ENCODE assay signal across 2 cellular contexts in the genomic region with DNA sequence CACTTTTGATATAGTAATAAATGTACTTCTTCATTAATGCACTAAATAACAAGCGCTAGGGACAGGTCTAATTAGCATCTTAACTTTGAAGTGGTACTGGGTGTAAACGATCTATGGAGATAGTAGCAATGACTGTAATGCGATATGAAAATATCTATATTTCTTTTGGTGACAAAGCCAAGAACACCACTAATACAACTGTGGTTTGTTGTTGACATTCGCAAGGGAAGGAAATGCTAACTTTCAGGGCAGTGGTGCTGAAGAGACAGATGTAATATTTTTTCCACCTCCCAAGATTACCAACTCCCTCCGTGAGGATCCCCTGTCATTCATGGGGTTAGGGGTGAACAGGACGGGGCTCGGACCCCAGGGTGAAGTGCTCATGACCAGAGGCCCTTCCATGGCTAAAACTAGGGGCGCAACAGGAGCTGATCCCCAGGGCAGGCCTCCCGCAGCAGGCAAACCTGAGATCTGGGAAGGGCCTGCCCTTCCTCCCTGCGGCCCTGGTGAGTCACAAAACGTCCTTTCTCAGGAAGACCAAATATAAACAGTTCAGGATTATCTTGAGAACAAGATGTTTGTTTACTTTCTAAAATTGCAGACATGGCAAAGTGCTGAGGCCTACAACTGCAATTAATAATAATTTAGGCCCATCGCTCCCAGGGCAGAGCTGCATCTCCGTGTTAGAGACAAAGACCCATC.
TF ChIP-seq lines count a peak whose summit lies in the region.

No MANE protein-coding gene starts in this region.

TF ChIP-seq in liver, 16 proteins besides CTCF, POLR2A, EP300 and RAD21 (continued from another document):
- TF ChIP-seq, protein P1, sequence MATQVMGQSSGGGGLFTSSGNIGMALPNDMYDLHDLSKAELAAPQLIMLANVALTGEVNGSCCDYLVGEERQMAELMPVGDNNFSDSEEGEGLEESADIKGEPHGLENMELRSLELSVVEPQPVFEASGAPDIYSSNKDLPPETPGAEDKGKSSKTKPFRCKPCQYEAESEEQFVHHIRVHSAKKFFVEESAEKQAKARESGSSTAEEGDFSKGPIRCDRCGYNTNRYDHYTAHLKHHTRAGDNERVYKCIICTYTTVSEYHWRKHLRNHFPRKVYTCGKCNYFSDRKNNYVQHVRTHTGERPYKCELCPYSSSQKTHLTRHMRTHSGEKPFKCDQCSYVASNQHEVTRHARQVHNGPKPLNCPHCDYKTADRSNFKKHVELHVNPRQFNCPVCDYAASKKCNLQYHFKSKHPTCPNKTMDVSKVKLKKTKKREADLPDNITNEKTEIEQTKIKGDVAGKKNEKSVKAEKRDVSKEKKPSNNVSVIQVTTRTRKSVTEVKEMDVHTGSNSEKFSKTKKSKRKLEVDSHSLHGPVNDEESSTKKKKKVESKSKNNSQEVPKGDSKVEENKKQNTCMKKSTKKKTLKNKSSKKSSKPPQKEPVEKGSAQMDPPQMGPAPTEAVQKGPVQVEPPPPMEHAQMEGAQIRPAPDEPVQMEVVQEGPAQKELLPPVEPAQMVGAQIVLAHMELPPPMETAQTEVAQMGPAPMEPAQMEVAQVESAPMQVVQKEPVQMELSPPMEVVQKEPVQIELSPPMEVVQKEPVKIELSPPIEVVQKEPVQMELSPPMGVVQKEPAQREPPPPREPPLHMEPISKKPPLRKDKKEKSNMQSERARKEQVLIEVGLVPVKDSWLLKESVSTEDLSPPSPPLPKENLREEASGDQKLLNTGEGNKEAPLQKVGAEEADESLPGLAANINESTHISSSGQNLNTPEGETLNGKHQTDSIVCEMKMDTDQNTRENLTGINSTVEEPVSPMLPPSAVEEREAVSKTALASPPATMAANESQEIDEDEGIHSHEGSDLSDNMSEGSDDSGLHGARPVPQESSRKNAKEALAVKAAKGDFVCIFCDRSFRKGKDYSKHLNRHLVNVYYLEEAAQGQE (IDR thresholded peaks at IDR 0.05) = peak; percentile 48
- no peak for TF ChIP-seq FOXA1 (IDR thresholded peaks at IDR 0.05)

TF ChIP-seq in HepG2, 621 proteins besides CTCF, POLR2A, EP300 and RAD21 (continued from another document):
- TF ChIP-seq, protein P2, sequence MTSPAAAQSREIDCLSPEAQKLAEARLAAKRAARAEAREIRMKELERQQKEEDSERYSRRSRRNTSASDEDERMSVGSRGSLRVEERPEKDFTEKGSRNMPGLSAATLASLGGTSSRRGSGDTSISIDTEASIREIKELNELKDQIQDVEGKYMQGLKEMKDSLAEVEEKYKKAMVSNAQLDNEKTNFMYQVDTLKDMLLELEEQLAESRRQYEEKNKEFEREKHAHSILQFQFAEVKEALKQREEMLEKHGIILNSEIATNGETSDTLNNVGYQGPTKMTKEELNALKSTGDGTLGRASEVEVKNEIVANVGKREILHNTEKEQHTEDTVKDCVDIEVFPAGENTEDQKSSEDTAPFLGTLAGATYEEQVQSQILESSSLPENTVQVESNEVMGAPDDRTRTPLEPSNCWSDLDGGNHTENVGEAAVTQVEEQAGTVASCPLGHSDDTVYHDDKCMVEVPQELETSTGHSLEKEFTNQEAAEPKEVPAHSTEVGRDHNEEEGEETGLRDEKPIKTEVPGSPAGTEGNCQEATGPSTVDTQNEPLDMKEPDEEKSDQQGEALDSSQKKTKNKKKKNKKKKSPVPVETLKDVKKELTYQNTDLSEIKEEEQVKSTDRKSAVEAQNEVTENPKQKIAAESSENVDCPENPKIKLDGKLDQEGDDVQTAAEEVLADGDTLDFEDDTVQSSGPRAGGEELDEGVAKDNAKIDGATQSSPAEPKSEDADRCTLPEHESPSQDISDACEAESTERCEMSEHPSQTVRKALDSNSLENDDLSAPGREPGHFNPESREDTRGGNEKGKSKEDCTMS (CRISPR knock-in tag; conservative IDR thresholded peaks at IDR 0.05) = no peak
- TF ChIP-seq ZNF614 (CRISPR knock-in tag; IDR thresholded peaks at IDR 0.05; ENCODE audit: borderline replicate concordance) (no peak), RBAK (CRISPR knock-in tag; IDR thresholded peaks at IDR 0.05) (no peak), DPF2 (CRISPR knock-in tag; IDR thresholded peaks at IDR 0.05; ENCODE audit: borderline replicate concordance, low read depth) (no peak), MAFK (conservative IDR thresholded peaks at IDR 0.05 in 1 of 2, IDR thresholded peaks at IDR 0.05 in 1 of 2; ENCODE audit: low read length in 2 of 2) (no peak), ZNF749 (CRISPR knock-in tag; IDR thresholded peaks at IDR 0.05; ENCODE audit: borderline replicate concordance) (no peak), ZNF138 (CRISPR knock-in tag; IDR thresholded peaks at IDR 0.05; ENCODE audit: low read depth) (no peak), PHF8 (CRISPR knock-in tag; IDR thresholded peaks at IDR 0.05) (no peak), HMG20A (CRISPR knock-in tag; IDR thresholded peaks at IDR 0.05; ENCODE audit: borderline replicate concordance) (no peak), RORA (CRISPR knock-in tag; IDR thresholded peaks at IDR 0.05) (no peak), ZNF782 (CRISPR knock-in tag; IDR thresholded peaks at IDR 0.05; ENCODE audit: borderline replicate concordance) (no peak), CEBPB (IDR thresholded peaks at IDR 0.05; ENCODE audit: borderline replicate concordance, low read depth, low read length) (no peak), DR1 (CRISPR knock-in tag; IDR thresholded peaks at IDR 0.05) (no peak)
- TF ChIP-seq, protein P3, sequence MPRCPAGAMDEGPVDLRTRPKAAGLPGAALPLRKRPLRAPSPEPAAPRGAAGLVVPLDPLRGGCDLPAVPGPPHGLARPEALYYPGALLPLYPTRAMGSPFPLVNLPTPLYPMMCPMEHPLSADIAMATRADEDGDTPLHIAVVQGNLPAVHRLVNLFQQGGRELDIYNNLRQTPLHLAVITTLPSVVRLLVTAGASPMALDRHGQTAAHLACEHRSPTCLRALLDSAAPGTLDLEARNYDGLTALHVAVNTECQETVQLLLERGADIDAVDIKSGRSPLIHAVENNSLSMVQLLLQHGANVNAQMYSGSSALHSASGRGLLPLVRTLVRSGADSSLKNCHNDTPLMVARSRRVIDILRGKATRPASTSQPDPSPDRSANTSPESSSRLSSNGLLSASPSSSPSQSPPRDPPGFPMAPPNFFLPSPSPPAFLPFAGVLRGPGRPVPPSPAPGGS (CRISPR knock-in tag; IDR thresholded peaks at IDR 0.05) = no peak
- TF ChIP-seq, protein P4, sequence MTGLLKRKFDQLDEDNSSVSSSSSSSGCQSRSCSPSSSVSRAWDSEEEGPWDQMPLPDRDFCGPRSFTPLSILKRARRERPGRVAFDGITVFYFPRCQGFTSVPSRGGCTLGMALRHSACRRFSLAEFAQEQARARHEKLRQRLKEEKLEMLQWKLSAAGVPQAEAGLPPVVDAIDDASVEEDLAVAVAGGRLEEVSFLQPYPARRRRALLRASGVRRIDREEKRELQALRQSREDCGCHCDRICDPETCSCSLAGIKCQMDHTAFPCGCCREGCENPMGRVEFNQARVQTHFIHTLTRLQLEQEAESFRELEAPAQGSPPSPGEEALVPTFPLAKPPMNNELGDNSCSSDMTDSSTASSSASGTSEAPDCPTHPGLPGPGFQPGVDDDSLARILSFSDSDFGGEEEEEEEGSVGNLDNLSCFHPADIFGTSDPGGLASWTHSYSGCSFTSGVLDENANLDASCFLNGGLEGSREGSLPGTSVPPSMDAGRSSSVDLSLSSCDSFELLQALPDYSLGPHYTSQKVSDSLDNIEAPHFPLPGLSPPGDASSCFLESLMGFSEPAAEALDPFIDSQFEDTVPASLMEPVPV (CRISPR knock-in tag; IDR thresholded peaks at IDR 0.05) = no peak
- TF ChIP-seq, protein P5, sequence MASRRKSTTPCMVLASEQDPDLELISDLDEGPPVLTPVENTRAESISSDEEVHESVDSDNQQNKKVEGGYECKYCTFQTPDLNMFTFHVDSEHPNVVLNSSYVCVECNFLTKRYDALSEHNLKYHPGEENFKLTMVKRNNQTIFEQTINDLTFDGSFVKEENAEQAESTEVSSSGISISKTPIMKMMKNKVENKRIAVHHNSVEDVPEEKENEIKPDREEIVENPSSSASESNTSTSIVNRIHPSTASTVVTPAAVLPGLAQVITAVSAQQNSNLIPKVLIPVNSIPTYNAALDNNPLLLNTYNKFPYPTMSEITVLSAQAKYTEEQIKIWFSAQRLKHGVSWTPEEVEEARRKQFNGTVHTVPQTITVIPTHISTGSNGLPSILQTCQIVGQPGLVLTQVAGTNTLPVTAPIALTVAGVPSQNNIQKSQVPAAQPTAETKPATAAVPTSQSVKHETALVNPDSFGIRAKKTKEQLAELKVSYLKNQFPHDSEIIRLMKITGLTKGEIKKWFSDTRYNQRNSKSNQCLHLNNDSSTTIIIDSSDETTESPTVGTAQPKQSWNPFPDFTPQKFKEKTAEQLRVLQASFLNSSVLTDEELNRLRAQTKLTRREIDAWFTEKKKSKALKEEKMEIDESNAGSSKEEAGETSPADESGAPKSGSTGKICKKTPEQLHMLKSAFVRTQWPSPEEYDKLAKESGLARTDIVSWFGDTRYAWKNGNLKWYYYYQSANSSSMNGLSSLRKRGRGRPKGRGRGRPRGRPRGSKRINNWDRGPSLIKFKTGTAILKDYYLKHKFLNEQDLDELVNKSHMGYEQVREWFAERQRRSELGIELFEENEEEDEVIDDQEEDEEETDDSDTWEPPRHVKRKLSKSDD (CRISPR knock-in tag; IDR thresholded peaks at IDR 0.05; ENCODE audit: low read depth) = no peak
TF ChIP-seq in HepG2: peak in this region for 0.
